Comparison of ENCODE assay signal across 9 cellular contexts in genomic region chr1:15155760-15156743, GRCh38. TPM values are rescaled to one million over a fixed set of nuclear protein-coding genes. Genes with fewer than 3 reads are reported as not detected.
DNase-seq lines count a peak whose midpoint lies in the region; ATAC-seq, FAIRE-seq and TF ChIP-seq lines count a peak whose summit lies in the region.
"Had no signal": no experiment of that assay in that cellular context is flagged by ENCODE, and none has a peak within 500 bp of the region (broad histone marks: within the 10 kb centered on the region; RNA-seq: fewer than 3 reads in every experiment).

No MANE protein-coding gene starts in this region.

- H4K91ac ChIP-seq in trophoblast cell (ENCODE audit: low read depth, low read length), result no peak overlapping the region

- H3K9me3 ChIP-seq in MM.1S (replicated peaks; ENCODE audit: insufficient read depth, low read length) (no peaks in the 10 kb centered on the region), trophoblast cell (ENCODE audit: insufficient read depth, low read depth, low read length) (no peaks in the 10 kb centered on the region)

- H3K79me1 ChIP-seq in trophoblast cell (ENCODE audit: low read length), result peaks cover 12% of the 10 kb centered on the region

- H2BK5ac ChIP-seq in trophoblast cell (ENCODE audit: low read depth, low read length, poor library complexity), result no peak overlapping the region

- H3K27me3 ChIP-seq in GM06990 (replicated peaks; ENCODE audit: control insufficient read depth, insufficient read depth, low read length), result peaks cover 1% of the 10 kb centered on the region; the same call in 1 of the 2 replicates
- 0 out of 2 replicates have a peak, but pooled peaks cover 13% of the 10 kb centered on the region for H3K27me3 ChIP-seq in MM.1S (replicated peaks; ENCODE audit: insufficient read depth, low read length)
- H3K27me3 ChIP-seq in trophoblast cell (ENCODE audit: insufficient read depth, low read length), result no peaks in the 10 kb centered on the region

- ATAC-seq in central memory CD8-positive, alpha-beta T cell (replicated peaks; ENCODE audit: extremely low read depth, poor library complexity, severe bottlenecking), result no peak
- ATAC-seq in HG03175 (IDR thresholded peaks at IDR 0.05; ENCODE audit: unreplicated experiment), result no peak
- no peak for ATAC-seq in GM18861 (IDR thresholded peaks at IDR 0.05; ENCODE audit: unreplicated experiment)

- FAIRE-seq in H54 (lab: Jason Lieb, UNC), result no peak

- no CpG with 5 or more reads among the region's 14 CpGs for WGBS in trophoblast cell (ENCODE audit: extremely low coverage, insufficient coverage, insufficient read length)

- H3K4me2 ChIP-seq in MM.1S (ENCODE audit: low read depth, low read length) (peak overlapping the region; percentile 92), trophoblast cell (ENCODE audit: low read length) (no peak overlapping the region)

- peak overlapping the region; percentile 21; the same call in 1 of the 2 replicates for H3K9ac ChIP-seq in MM.1S (ENCODE audit: low read length)
- H3K9ac ChIP-seq in trophoblast cell (ENCODE audit: low read length), result no peak overlapping the region

- peaks cover 34% of the 10 kb centered on the region for H3K27me3 Mint-ChIP-seq in central memory CD8-positive, alpha-beta T cell

- no peaks in the 10 kb centered on the region for H3K36me3 Mint-ChIP-seq in central memory CD8-positive, alpha-beta T cell (ENCODE audit: insufficient read depth)

- H2BK120ac ChIP-seq in trophoblast cell (ENCODE audit: insufficient read depth, low read length, poor library complexity), result no peak overlapping the region

- no peak overlapping the region for H3K18ac ChIP-seq in trophoblast cell (ENCODE audit: low read length)

- no peak overlapping the region for H3K27ac Mint-ChIP-seq in central memory CD8-positive, alpha-beta T cell (ENCODE audit: low read depth)

- DNase-seq in GM06990 (ENCODE audit: extremely low read depth, insufficient read length), result no peak
- peak; percentile 56 for DNase-seq in MM.1S
- DNase-seq in central memory CD8-positive, alpha-beta T cell (ENCODE audit: low spot score in 2 of 2), result no peak
- DNase-seq in posterior vena cava (ENCODE audit: low spot score), result peak; percentile 60
- DNase-seq in H54 (ENCODE audit: insufficient read length, low spot score), result no peak
- no peak for DNase-seq in trophoblast cell
- DNase-seq: NCI-H1092 treated with DMSO at 0.1 percent for 48 hours had no signal

- H3K4me1 ChIP-seq in MM.1S (ENCODE audit: low read length) (peaks cover 30% of the 10 kb centered on the region), trophoblast cell (ENCODE audit: control insufficient read depth in 1 of 2, insufficient read depth in 2 of 2, low read length in 2 of 2) (peaks cover 18 to 27% of the 10 kb centered on the region in 2 experiments)

- no peak overlapping the region for H3K23ac ChIP-seq in trophoblast cell (ENCODE audit: low read length)

- intact Hi-C loops in posterior vena cava (cut with DNase I), result no loop called here

- no peak overlapping the region for H3K14ac ChIP-seq in trophoblast cell (ENCODE audit: low read length)

- H4K20me1 ChIP-seq in MM.1S (ENCODE audit: insufficient read depth, low read length), result no peaks in the 10 kb centered on the region

- H2BK12ac ChIP-seq in trophoblast cell (ENCODE audit: low read length), result no peak overlapping the region

- H3K9me3 Mint-ChIP-seq in central memory CD8-positive, alpha-beta T cell, result no peaks in the 10 kb centered on the region

- H3K9me2 ChIP-seq in MM.1S (replicated peaks; ENCODE audit: insufficient read depth, low read length), result no peaks in the 10 kb centered on the region

- no peaks in the 10 kb centered on the region for H3K36me3 ChIP-seq in GM06990 (ENCODE audit: control insufficient read depth, insufficient read depth, low read length)
- H3K36me3 ChIP-seq in MM.1S (replicated peaks; ENCODE audit: insufficient read depth, low read length), result no peaks in the 10 kb centered on the region
- H3K36me3 ChIP-seq in trophoblast cell (ENCODE audit: control insufficient read depth in 1 of 2, insufficient read depth in 2 of 2, low read length in 2 of 2), result no peaks in the 10 kb centered on the region

- TF ChIP-seq CTCF in GM06990 (IDR thresholded peaks at IDR 0.05; ENCODE audit: insufficient read depth, low read length, poor library complexity, severe bottlenecking) (no peak), MM.1S (IDR thresholded peaks at IDR 0.05; ENCODE audit: low read length) (no peak)

- H3F3A ChIP-seq in MM.1S (ENCODE audit: insufficient read depth, low read length), result peaks cover 17% of the 10 kb centered on the region; the same call in 1 of the 2 replicates

- H3K4me3 Mint-ChIP-seq in central memory CD8-positive, alpha-beta T cell, result peak overlapping the region; percentile 41

- H3K4ac ChIP-seq in trophoblast cell (ENCODE audit: low read depth, low read length), result no peak overlapping the region

- H3K4me3 ChIP-seq in GM06990 (replicated peaks; ENCODE audit: low read depth, low read length) (peak overlapping the region; percentile 8; the same call in 1 of the 2 replicates), MM.1S (ENCODE audit: low read length) (peak overlapping the region; percentile 53), trophoblast cell (ENCODE audit: low read depth, low read length) (no peak overlapping the region)

- no peak overlapping the region for H4K12ac ChIP-seq in trophoblast cell (ENCODE audit: low read depth, low read length)

- H3K27ac ChIP-seq in MM.1S (ENCODE audit: low read length), result peak overlapping the region; percentile 61; the same call in 1 of the 2 replicates
- H3K27ac ChIP-seq in trophoblast cell (ENCODE audit: low read depth, low read length), result no peak overlapping the region

- no peak overlapping the region for H2AK5ac ChIP-seq in trophoblast cell (ENCODE audit: low read length)

- H3K79me2 ChIP-seq in MM.1S (ENCODE audit: low read length) (peaks cover 43% of the 10 kb centered on the region), trophoblast cell (ENCODE audit: control insufficient read depth, insufficient read depth, low read length, poor library complexity) (peaks cover 4% of the 10 kb centered on the region)

- TF ChIP-seq POLR2A in H54 (IDR thresholded peaks at IDR 0.05; ENCODE audit: low read depth, low read length), result no peak

- H4K8ac ChIP-seq in trophoblast cell (ENCODE audit: low read depth, low read length), result no peak overlapping the region

- H3K4me1 Mint-ChIP-seq in central memory CD8-positive, alpha-beta T cell, result peaks cover 16% of the 10 kb centered on the region

- H2AFZ ChIP-seq in MM.1S (ENCODE audit: low read length) (peak overlapping the region; percentile 44), trophoblast cell (ENCODE audit: insufficient read depth, low read length, poor library complexity) (no peak overlapping the region)

RNA-seq across cellular contexts. Expression of gene TMEM51, which starts 2.5 kb away (rescaled TPM):
- 1 to 10 TPM; 4.3 to 6.4 TPM for total RNA-seq in posterior vena cava
- 17.2 and 18.7 TPM in 2 replicates for polyA plus RNA-seq in trophoblast cell (2013)

Comparison
In these comparisons a context has a peak if more than half of its experiments do, and no peak if none do; other contexts are left out.
1. DNase-seq: peak in MM.1S (single experiment) and posterior vena cava (single experiment); none in GM06990 (single experiment), central memory CD8-positive, alpha-beta T cell (0 of 2), H54 (single experiment) and trophoblast cell (0 of 2).